22 cellular contexts compared by ENCODE assay signal in the genomic region with DNA sequence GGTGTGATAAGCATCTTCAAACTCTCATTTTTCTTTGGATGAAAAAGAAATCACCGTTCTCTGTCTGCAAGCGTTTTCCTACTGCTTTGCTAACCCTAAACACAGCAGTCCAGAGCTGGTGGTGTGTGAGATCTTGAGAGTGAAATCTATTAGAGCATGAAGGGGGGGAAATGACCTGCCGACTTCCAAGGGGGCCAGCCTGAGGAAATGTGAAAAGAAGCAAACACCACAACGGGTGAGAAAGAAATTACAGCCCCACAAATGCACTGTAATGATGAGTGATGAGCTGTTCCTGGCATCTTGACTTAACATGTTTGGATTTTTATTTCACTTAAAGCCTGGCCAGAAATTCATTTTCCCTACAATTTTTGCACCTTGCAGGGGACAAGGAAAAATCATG.
DNase-seq lines count a peak whose midpoint lies in the region; ATAC-seq and TF ChIP-seq lines count a peak whose summit lies in the region.
"Had no signal": no experiment of that assay in that cellular context is flagged by ENCODE, and none has a peak within 500 bp of the region (broad histone marks: within the 10 kb centered on the region; RNA-seq: fewer than 3 reads in every experiment).

No MANE protein-coding gene starts in this region.

- DNase-seq in mesenchymal stem cell (no peak), neuronal stem cell (ENCODE audit: low spot score) (no peak), H7 (no peak), SK-N-SH (no peak), immature natural killer cell (no peak)
- DNase-seq: 8988T, ACHN, BE2C, GM23248, HFFc6, MG63, NCI-H1105 treated with DMSO at 0.1 percent for 48 hours, NCI-H146, NCI-H2029 treated with DMSO at 0.1 percent for 48 hours, NCI-H226, NCI-H510A, SIG-M5 had no signal

- H3K14ac ChIP-seq in mesenchymal stem cell (ENCODE audit: low read length in 2 of 2), result no peak overlapping the region
- H3K14ac ChIP-seq in neuronal stem cell (ENCODE audit: low read length), result no peak overlapping the region

- H3K79me2 ChIP-seq in SK-N-SH (ENCODE audit: insufficient read depth), result no peaks in the 10 kb centered on the region

- no peaks in the 10 kb centered on the region for H3K9me3 ChIP-seq in BLaER1
- H3K9me3 ChIP-seq in endocrine pancreas (ENCODE audit: control insufficient read depth, low read length), result no peaks in the 10 kb centered on the region
- H3K9me3 ChIP-seq in mesenchymal stem cell (ENCODE audit: control insufficient read depth, low read length), result no peaks in the 10 kb centered on the region
- H3K9me3 ChIP-seq in neuronal stem cell (replicated peaks in 1 of 2; ENCODE audit: control insufficient read depth in 2 of 2, insufficient read depth in 1 of 2, low read depth in 1 of 2, low read length in 2 of 2), result no peaks in the 10 kb centered on the region
- no peaks in the 10 kb centered on the region for H3K9me3 ChIP-seq in SK-N-SH
- H3K9me3 ChIP-seq: BE2C, HAP-1, MG63 had no signal

- H3K36me3 ChIP-seq in BLaER1, result peaks cover 19% of the 10 kb centered on the region
- no peaks in the 10 kb centered on the region for H3K36me3 ChIP-seq in endocrine pancreas (ENCODE audit: control insufficient read depth, insufficient read depth, low read length)
- peaks cover 2 to 3% of the 10 kb centered on the region in 2 experiments for H3K36me3 ChIP-seq in mesenchymal stem cell (ENCODE audit: control insufficient read depth in 1 of 2, insufficient read depth in 2 of 2, low read depth in 1 of 2, low read length in 2 of 2)
- peaks cover 3 to 6% of the 10 kb centered on the region in 2 donors for H3K36me3 ChIP-seq in neuronal stem cell (replicated peaks in 1 of 2; ENCODE audit: control insufficient read depth in 2 of 2, insufficient read depth in 2 of 2, low read length in 2 of 2)
- no peaks in the 10 kb centered on the region for H3K36me3 ChIP-seq in H7 (replicated peaks; ENCODE audit: control insufficient read depth, insufficient read depth, low read length)
- peaks cover 0 to 3% of the 10 kb centered on the region in 2 experiments for H3K36me3 ChIP-seq in SK-N-SH (replicated peaks in 1 of 2; ENCODE audit: control insufficient read depth in 1 of 2, insufficient read depth in 2 of 2, low read length in 1 of 2)
- H3K36me3 ChIP-seq: BE2C, HAP-1, MG63 had no signal

- no peak for TF ChIP-seq CTCF in SK-N-SH (IDR thresholded peaks at IDR 0.05)

- H4K8ac ChIP-seq in mesenchymal stem cell (ENCODE audit: low read length) (no peak overlapping the region), neuronal stem cell (ENCODE audit: low read depth, low read length) (no peak overlapping the region)

- no peak for TF ChIP-seq RAD21 in SK-N-SH (IDR thresholded peaks at IDR 0.05; ENCODE audit: low read length)

- H3K4me1 Mint-ChIP-seq in immature natural killer cell, result no peaks in the 10 kb centered on the region

- TF ChIP-seq EP300 in SK-N-SH (IDR thresholded peaks at IDR 0.05; ENCODE audit: borderline replicate concordance in 1 of 2, low read depth in 1 of 2, low read length in 1 of 2), result no peak

- no peaks in the 10 kb centered on the region for H3K9me2 ChIP-seq in SK-N-SH

- H2BK5ac ChIP-seq in mesenchymal stem cell (ENCODE audit: low read depth, low read length, poor library complexity, severe bottlenecking), result no peak overlapping the region
- no peak overlapping the region for H2BK5ac ChIP-seq in neuronal stem cell (ENCODE audit: low read length)

- no peak overlapping the region for H2BK15ac ChIP-seq in mesenchymal stem cell (ENCODE audit: low read depth, poor library complexity, severe bottlenecking)
- no peak overlapping the region for H2BK15ac ChIP-seq in neuronal stem cell (ENCODE audit: low read length)

- POLR2A ChIA-PET in SK-N-SH (lab: Yijun Ruan, JAX), result no interaction called here

- H3K4ac ChIP-seq in mesenchymal stem cell (ENCODE audit: low read depth in 1 of 2, low read length in 2 of 2), result no peak overlapping the region
- H3K4ac ChIP-seq in neuronal stem cell (ENCODE audit: low read length), result no peak overlapping the region

- H3K27ac ChIP-seq in BLaER1, result no peak overlapping the region
- H3K27ac ChIP-seq in mesenchymal stem cell (ENCODE audit: low read length, poor library complexity, severe bottlenecking), result peak overlapping the region; percentile 44
- no peak overlapping the region for H3K27ac ChIP-seq in neuronal stem cell (replicated peaks; ENCODE audit: low read length)
- H3K27ac ChIP-seq in SK-N-SH (ENCODE audit: low read depth in 2 of 2, low read length in 1 of 2), result no peak overlapping the region
- H3K27ac ChIP-seq: GM23248 had no signal

- H3K4me2 ChIP-seq in BLaER1 (peak overlapping the region; percentile 11; the same call in 1 of the 2 replicates), mesenchymal stem cell (ENCODE audit: low read length, poor library complexity, severe bottlenecking) (peak overlapping the region; percentile 10), neuronal stem cell (ENCODE audit: insufficient read depth, low read length, poor library complexity, severe bottlenecking) (no peak overlapping the region), SK-N-SH (no peak overlapping the region)

- H4K91ac ChIP-seq in mesenchymal stem cell (ENCODE audit: low read length), result no peak overlapping the region
- H4K91ac ChIP-seq in neuronal stem cell (ENCODE audit: low read depth, low read length, poor library complexity), result no peak overlapping the region

- H3K36me3 Mint-ChIP-seq in immature natural killer cell, result peaks cover under 1 to 9% (median 4%) of the 10 kb centered on the region in 3 donors

- peaks cover 0 to 3% (median 0%) of the 10 kb centered on the region in 6 donors for H3K9me3 Mint-ChIP-seq in immature natural killer cell
- H3K9me3 Mint-ChIP-seq: HFFc6 had no signal

- ATAC-seq in GM19397 (IDR thresholded peaks at IDR 0.05; ENCODE audit: unreplicated experiment), result no peak

- H3K23ac ChIP-seq in mesenchymal stem cell (ENCODE audit: low read length in 2 of 2) (no peak overlapping the region), neuronal stem cell (ENCODE audit: low read depth, low read length, poor library complexity) (no peak overlapping the region)

- H2AK5ac ChIP-seq in mesenchymal stem cell (ENCODE audit: low read length, severe bottlenecking), result no peak overlapping the region
- no peak overlapping the region for H2AK5ac ChIP-seq in neuronal stem cell (ENCODE audit: low read depth, low read length)

- H3K4me3 ChIP-seq in BLaER1, result no peak overlapping the region
- H3K4me3 ChIP-seq in endocrine pancreas (ENCODE audit: control insufficient read depth, insufficient read depth, low read length), result peak overlapping the region; percentile 15
- H3K4me3 ChIP-seq in mesenchymal stem cell (ENCODE audit: insufficient read depth in 1 of 2, low read depth in 1 of 2, low read length in 2 of 2), result no peak overlapping the region
- no peak overlapping the region for H3K4me3 ChIP-seq in neuronal stem cell (ENCODE audit: low read length in 2 of 2)
- H3K4me3 ChIP-seq in H7 (ENCODE audit: insufficient read depth, low read depth, low read length), result no peak overlapping the region
- no peak overlapping the region for H3K4me3 ChIP-seq in SK-N-SH (ENCODE audit: low read depth in 2 of 2, low read length in 1 of 2)
- H3K4me3 ChIP-seq: GM23248, HAP-1, MG63, SK-N-MC had no signal

- peaks cover 11% of the 10 kb centered on the region for H3K79me1 ChIP-seq in mesenchymal stem cell (replicated peaks; ENCODE audit: low read length, poor library complexity, severe bottlenecking)
- H3K79me1 ChIP-seq in neuronal stem cell (ENCODE audit: low read depth, low read length), result no peaks in the 10 kb centered on the region

- no peak overlapping the region for H3K9ac ChIP-seq in BLaER1
- no peak overlapping the region for H3K9ac ChIP-seq in endocrine pancreas (ENCODE audit: control insufficient read depth, insufficient read depth, low read length)
- no peak overlapping the region for H3K9ac ChIP-seq in mesenchymal stem cell (ENCODE audit: low read length)
- H3K9ac ChIP-seq in neuronal stem cell (ENCODE audit: low read depth, low read length, poor library complexity), result no peak overlapping the region
- no peak overlapping the region for H3K9ac ChIP-seq in SK-N-SH
- H3K9ac ChIP-seq: GM23248 had no signal

- H3K27me3 Mint-ChIP-seq in immature natural killer cell (ENCODE audit: low read depth in 3 of 3), result no peaks in the 10 kb centered on the region

- CTCF ChIA-PET in SK-N-SH (lab: Yijun Ruan, JAX), result interaction anchor here (2.0 kb wide), 1 partner anchor 76 kb away, joined by 5 read pairs; no protein-coding TSS in a partner anchor

- H2BK120ac ChIP-seq in mesenchymal stem cell (ENCODE audit: low read depth, low read length), result no peak overlapping the region
- no peak overlapping the region for H2BK120ac ChIP-seq in neuronal stem cell (ENCODE audit: low read depth, low read length)

- H3K27ac Mint-ChIP-seq in immature natural killer cell, result no peak overlapping the region
- H3K27ac Mint-ChIP-seq: HFFc6 had no signal

- 89% methylated on average over 4 of the region's 4 CpGs for WGBS in mesenchymal stem cell
- no CpG with 5 or more reads among the region's 4 CpGs for WGBS in neuronal stem cell (ENCODE audit: extremely low coverage in 2 of 2, insufficient read length in 2 of 2, insufficient replicate concordance in 1 of 2), 2 donors
- 70% methylated on average over 4 of the region's 4 CpGs for WGBS in SK-N-SH (ENCODE audit: low lambda C conversion rate)

- H3F3A ChIP-seq in SK-N-SH (replicated peaks; ENCODE audit: insufficient read depth), result no peaks in the 10 kb centered on the region

- H3K18ac ChIP-seq in mesenchymal stem cell (ENCODE audit: low read depth in 1 of 2, low read length in 2 of 2) (no peak overlapping the region), neuronal stem cell (ENCODE audit: low read length) (no peak overlapping the region)

- no peak overlapping the region for H3K4me3 Mint-ChIP-seq in immature natural killer cell
- H3K4me3 Mint-ChIP-seq: HFFc6 had no signal

- no peaks in the 10 kb centered on the region for H4K20me1 ChIP-seq in BLaER1
- H4K20me1 ChIP-seq in SK-N-SH (ENCODE audit: insufficient read depth), result no peaks in the 10 kb centered on the region

- H2BK12ac ChIP-seq in mesenchymal stem cell (ENCODE audit: low read length in 2 of 2), result no peak overlapping the region
- H2BK12ac ChIP-seq in neuronal stem cell (ENCODE audit: low read length), result no peak overlapping the region

- H3K27me3 ChIP-seq in BLaER1, result no peaks in the 10 kb centered on the region
- H3K27me3 ChIP-seq in endocrine pancreas (ENCODE audit: control insufficient read depth, insufficient read depth, low read length), result no peaks in the 10 kb centered on the region
- no peaks in the 10 kb centered on the region for H3K27me3 ChIP-seq in mesenchymal stem cell (ENCODE audit: control insufficient read depth in 1 of 2, insufficient read depth in 1 of 2, low read length in 2 of 2)
- H3K27me3 ChIP-seq in neuronal stem cell (ENCODE audit: control insufficient read depth in 3 of 3, insufficient read depth in 3 of 3, low read depth in 1 of 3, low read length in 3 of 3), result no peaks in the 10 kb centered on the region
- no peaks in the 10 kb centered on the region for H3K27me3 ChIP-seq in H7 (ENCODE audit: control insufficient read depth, insufficient read depth, low read length)
- H3K27me3 ChIP-seq in SK-N-SH (ENCODE audit: insufficient read depth), result no peaks in the 10 kb centered on the region
- H3K27me3 ChIP-seq: BE2C, MG63 had no signal

- H2AFZ ChIP-seq in mesenchymal stem cell (ENCODE audit: low read depth, low read length) (no peak overlapping the region), neuronal stem cell (ENCODE audit: low read length) (peak overlapping the region; percentile 4), SK-N-SH (ENCODE audit: low read depth) (no peak overlapping the region)
- H2AFZ ChIP-seq: GM23248 had no signal

- H3K4me1 ChIP-seq in BLaER1 (peaks cover 13% of the 10 kb centered on the region), endocrine pancreas (ENCODE audit: control insufficient read depth, insufficient read depth, low read length) (no peaks in the 10 kb centered on the region), mesenchymal stem cell (ENCODE audit: control insufficient read depth, insufficient read depth, low read depth, low read length) (peaks cover 14% of the 10 kb centered on the region), neuronal stem cell (ENCODE audit: control insufficient read depth in 2 of 2, insufficient read depth in 1 of 2, low read depth in 1 of 2, low read length in 2 of 2) (peaks cover 0 to 5% of the 10 kb centered on the region in 2 donors), SK-N-SH (ENCODE audit: control insufficient read depth in 1 of 2, insufficient read depth in 2 of 2, low read depth in 1 of 2, low read length in 1 of 2) (peaks cover 0 to 15% of the 10 kb centered on the region in 2 experiments; a peak in 2 of 4 replicates)
- H3K4me1 ChIP-seq: HAP-1 had no signal

Comparison
In these comparisons a context has a peak if more than half of its experiments do, and no peak if none do; other contexts are left out.
1. H3K4me2 ChIP-seq: peak in BLaER1 (single experiment) and mesenchymal stem cell (single experiment); none in neuronal stem cell (single experiment) and SK-N-SH (single experiment).